In the genomic region with DNA sequence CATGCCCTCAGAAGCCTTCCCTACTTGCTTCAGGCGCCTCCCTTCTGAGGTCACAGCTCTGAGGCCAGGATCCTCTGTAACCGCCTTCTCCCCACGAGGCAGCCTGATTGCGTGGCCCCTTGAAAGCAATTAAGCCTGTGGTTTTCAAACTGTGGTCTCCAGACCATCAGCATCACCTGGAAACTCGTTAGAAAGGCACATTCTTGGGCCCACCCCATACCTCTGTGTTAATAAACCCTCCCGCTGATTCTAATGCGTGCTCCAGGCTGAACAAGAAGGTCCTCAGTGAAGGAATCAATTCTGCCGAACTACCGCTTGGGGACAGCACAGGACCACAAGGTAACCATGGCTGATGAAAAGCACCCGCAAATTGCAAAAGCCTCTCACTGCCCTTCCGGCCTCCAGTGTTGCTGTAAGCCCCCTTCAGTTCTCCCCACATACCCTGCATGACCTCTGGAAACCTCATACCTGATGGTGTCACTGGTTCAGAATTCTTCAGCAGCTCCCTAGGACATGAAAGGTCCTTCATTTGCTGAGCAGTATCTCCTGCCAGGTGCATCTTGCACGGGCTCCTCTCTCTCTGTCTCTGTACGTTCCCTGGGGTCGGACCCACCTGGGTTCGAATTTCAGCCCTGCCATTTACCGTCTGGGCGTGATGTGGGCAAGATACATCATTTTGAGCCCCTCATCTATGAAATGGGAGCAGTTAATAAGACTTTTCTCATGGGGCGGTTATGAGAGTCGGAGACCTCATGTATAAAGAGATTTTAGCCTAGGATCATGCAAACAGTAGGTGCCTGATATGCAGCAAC, we compare ENCODE assay signal across 1 cellular context.
TF ChIP-seq lines count a peak whose summit lies in the region.

No MANE protein-coding gene starts in this region.

TF ChIP-seq in HepG2, 621 proteins besides CTCF, POLR2A, EP300 and RAD21 (continued from another document and continues in another):
- TF ChIP-seq, protein P1, sequence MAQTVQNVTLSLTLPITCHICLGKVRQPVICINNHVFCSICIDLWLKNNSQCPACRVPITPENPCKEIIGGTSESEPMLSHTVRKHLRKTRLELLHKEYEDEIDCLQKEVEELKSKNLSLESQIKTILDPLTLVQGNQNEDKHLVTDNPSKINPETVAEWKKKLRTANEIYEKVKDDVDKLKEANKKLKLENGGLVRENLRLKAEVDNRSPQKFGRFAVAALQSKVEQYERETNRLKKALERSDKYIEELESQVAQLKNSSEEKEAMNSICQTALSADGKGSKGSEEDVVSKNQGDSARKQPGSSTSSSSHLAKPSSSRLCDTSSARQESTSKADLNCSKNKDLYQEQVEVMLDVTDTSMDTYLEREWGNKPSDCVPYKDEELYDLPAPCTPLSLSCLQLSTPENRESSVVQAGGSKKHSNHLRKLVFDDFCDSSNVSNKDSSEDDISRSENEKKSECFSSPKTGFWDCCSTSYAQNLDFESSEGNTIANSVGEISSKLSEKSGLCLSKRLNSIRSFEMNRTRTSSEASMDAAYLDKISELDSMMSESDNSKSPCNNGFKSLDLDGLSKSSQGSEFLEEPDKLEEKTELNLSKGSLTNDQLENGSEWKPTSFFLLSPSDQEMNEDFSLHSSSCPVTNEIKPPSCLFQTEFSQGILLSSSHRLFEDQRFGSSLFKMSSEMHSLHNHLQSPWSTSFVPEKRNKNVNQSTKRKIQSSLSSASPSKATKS (CRISPR knock-in tag; IDR thresholded peaks at IDR 0.05) = peak; percentile 92; the same call in 1 of the 2 replicates
- TF ChIP-seq KMT2B (CRISPR knock-in tag; IDR thresholded peaks at IDR 0.05) = peak; percentile 68; the same call in 1 of the 2 replicates
- TF ChIP-seq, protein P2, sequence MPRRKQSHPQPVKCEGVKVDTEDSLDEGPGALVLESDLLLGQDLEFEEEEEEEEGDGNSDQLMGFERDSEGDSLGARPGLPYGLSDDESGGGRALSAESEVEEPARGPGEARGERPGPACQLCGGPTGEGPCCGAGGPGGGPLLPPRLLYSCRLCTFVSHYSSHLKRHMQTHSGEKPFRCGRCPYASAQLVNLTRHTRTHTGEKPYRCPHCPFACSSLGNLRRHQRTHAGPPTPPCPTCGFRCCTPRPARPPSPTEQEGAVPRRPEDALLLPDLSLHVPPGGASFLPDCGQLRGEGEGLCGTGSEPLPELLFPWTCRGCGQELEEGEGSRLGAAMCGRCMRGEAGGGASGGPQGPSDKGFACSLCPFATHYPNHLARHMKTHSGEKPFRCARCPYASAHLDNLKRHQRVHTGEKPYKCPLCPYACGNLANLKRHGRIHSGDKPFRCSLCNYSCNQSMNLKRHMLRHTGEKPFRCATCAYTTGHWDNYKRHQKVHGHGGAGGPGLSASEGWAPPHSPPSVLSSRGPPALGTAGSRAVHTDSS (CRISPR knock-in tag; conservative IDR thresholded peaks at IDR 0.05) = no peak
- peak; percentile 66; the same call in 1 of the 2 replicates for TF ChIP-seq ZNF607 (CRISPR knock-in tag; IDR thresholded peaks at IDR 0.05; ENCODE audit: borderline replicate concordance)
- no peak for TF ChIP-seq E2F2 (CRISPR knock-in tag; IDR thresholded peaks at IDR 0.05; ENCODE audit: borderline replicate concordance)
- TF ChIP-seq TCF12 (IDR thresholded peaks at IDR 0.05) = no peak
- 0 out of 2 replicates have a peak, but pooled peaks have one; percentile 30 for TF ChIP-seq TCF12 (CRISPR knock-in tag; IDR thresholded peaks at IDR 0.05)
- TF ChIP-seq, protein P3, sequence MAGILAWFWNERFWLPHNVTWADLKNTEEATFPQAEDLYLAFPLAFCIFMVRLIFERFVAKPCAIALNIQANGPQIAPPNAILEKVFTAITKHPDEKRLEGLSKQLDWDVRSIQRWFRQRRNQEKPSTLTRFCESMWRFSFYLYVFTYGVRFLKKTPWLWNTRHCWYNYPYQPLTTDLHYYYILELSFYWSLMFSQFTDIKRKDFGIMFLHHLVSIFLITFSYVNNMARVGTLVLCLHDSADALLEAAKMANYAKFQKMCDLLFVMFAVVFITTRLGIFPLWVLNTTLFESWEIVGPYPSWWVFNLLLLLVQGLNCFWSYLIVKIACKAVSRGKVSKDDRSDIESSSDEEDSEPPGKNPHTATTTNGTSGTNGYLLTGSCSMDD (CRISPR knock-in tag; IDR thresholded peaks at IDR 0.05) = no peak
- peak; percentile 72; the same call in 1 of the 3 replicates for TF ChIP-seq MXI1 (IDR thresholded peaks at IDR 0.05; ENCODE audit: borderline replicate concordance, low read depth, low read length)
- no peak for TF ChIP-seq ZNF460 (CRISPR knock-in tag; IDR thresholded peaks at IDR 0.05; ENCODE audit: borderline replicate concordance)
- peak; percentile 78; the same call in 1 of the 2 replicates for TF ChIP-seq KDM1A (CRISPR knock-in tag; IDR thresholded peaks at IDR 0.05)
- no peak for TF ChIP-seq ZMYM3 (CRISPR knock-in tag; IDR thresholded peaks at IDR 0.05)
- TF ChIP-seq DPF2 (CRISPR knock-in tag; IDR thresholded peaks at IDR 0.05; ENCODE audit: borderline replicate concordance, low read depth) = no peak
- TF ChIP-seq ZNF263 (CRISPR knock-in tag; IDR thresholded peaks at IDR 0.05) = peak; percentile 99
- peak; percentile 73; the same call in 1 of the 2 replicates for TF ChIP-seq TP53 (CRISPR knock-in tag; conservative IDR thresholded peaks at IDR 0.05)
- peak; percentile 26; the same call in 1 of the 2 replicates for TF ChIP-seq HNF4G (IDR thresholded peaks at IDR 0.05; ENCODE audit: borderline replicate concordance, low read depth, low read length)
- TF ChIP-seq HNF4G (CRISPR knock-in tag; IDR thresholded peaks at IDR 0.05; ENCODE audit: borderline replicate concordance, low read depth) = 0 out of 2 replicates have a peak, but pooled peaks have one; percentile 45
- TF ChIP-seq ZNF563 (CRISPR knock-in tag; IDR thresholded peaks at IDR 0.05) = 0 out of 2 replicates have a peak, but pooled peaks have one; percentile 47
- no peak for TF ChIP-seq GLI4 (CRISPR knock-in tag; IDR thresholded peaks at IDR 0.05; ENCODE audit: borderline replicate concordance)
- TF ChIP-seq ZNF17 (CRISPR knock-in tag; IDR thresholded peaks at IDR 0.05) = no peak
- TF ChIP-seq ZNF3 (CRISPR knock-in tag; IDR thresholded peaks at IDR 0.05) = peak; percentile 21; the same call in 1 of the 2 replicates
- peak; percentile 83 for TF ChIP-seq GABPB1 (CRISPR knock-in tag; IDR thresholded peaks at IDR 0.05)
- no peak; the same call in 1 of the 2 replicates for TF ChIP-seq ZNF160 (CRISPR knock-in tag; IDR thresholded peaks at IDR 0.05)
- peak; percentile 38; the same call in 1 of the 2 replicates for TF ChIP-seq RFXAP (CRISPR knock-in tag; IDR thresholded peaks at IDR 0.05; ENCODE audit: borderline replicate concordance)
- no peak for TF ChIP-seq PCBP2 (optimal IDR thresholded peaks at IDR 0.05; ENCODE audit: low read depth, low read length, poor library complexity, severe bottlenecking)
- peak; percentile 77 for TF ChIP-seq RXRA (CRISPR knock-in tag; IDR thresholded peaks at IDR 0.05)
- no peak for TF ChIP-seq NPAS2 (CRISPR knock-in tag; IDR thresholded peaks at IDR 0.05; ENCODE audit: borderline replicate concordance)
- peak; percentile 42; the same call in 1 of the 2 replicates for TF ChIP-seq TBX2 (CRISPR knock-in tag; IDR thresholded peaks at IDR 0.05; ENCODE audit: borderline replicate concordance)
- TF ChIP-seq ZNF230 (CRISPR knock-in tag; IDR thresholded peaks at IDR 0.05) = no peak
- TF ChIP-seq SP140L (CRISPR knock-in tag; IDR thresholded peaks at IDR 0.05; ENCODE audit: borderline replicate concordance) = peak; percentile 87; the same call in 1 of the 2 replicates
- TF ChIP-seq ZNF550 (CRISPR knock-in tag; IDR thresholded peaks at IDR 0.05; ENCODE audit: borderline replicate concordance) = peak; percentile 66
- TF ChIP-seq MYPOP (CRISPR knock-in tag; IDR thresholded peaks at IDR 0.05) = peak; percentile 76
- peak; percentile 59; the same call in 1 of the 2 replicates for TF ChIP-seq ARNTL (CRISPR knock-in tag; IDR thresholded peaks at IDR 0.05)
- TF ChIP-seq MTF2 (CRISPR knock-in tag; IDR thresholded peaks at IDR 0.05; ENCODE audit: borderline replicate concordance) = peak; percentile 96
- peak; percentile 74; the same call in 1 of the 2 replicates for TF ChIP-seq ZNF572 (CRISPR knock-in tag; IDR thresholded peaks at IDR 0.05)
- TF ChIP-seq RAD51 (IDR thresholded peaks at IDR 0.05; ENCODE audit: borderline replicate concordance) = no peak
- TF ChIP-seq MAX (IDR thresholded peaks at IDR 0.05) = peak; percentile 61; the same call in 1 of the 2 replicates
- peak; percentile 83 for TF ChIP-seq FOXA3 (CRISPR knock-in tag; IDR thresholded peaks at IDR 0.05)
- TF ChIP-seq, protein P4, sequence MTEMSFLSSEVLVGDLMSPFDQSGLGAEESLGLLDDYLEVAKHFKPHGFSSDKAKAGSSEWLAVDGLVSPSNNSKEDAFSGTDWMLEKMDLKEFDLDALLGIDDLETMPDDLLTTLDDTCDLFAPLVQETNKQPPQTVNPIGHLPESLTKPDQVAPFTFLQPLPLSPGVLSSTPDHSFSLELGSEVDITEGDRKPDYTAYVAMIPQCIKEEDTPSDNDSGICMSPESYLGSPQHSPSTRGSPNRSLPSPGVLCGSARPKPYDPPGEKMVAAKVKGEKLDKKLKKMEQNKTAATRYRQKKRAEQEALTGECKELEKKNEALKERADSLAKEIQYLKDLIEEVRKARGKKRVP (CRISPR knock-in tag; IDR thresholded peaks at IDR 0.05) = peak; percentile 100
- TF ChIP-seq ZNF44 (CRISPR knock-in tag; IDR thresholded peaks at IDR 0.05) = no peak; the same call in 1 of the 2 replicates
- peak; percentile 85 for TF ChIP-seq HMG20B (CRISPR knock-in tag; conservative IDR thresholded peaks at IDR 0.05)
- 0 out of 2 replicates have a peak, but pooled peaks have one; percentile 61 for TF ChIP-seq NFATC3 (CRISPR knock-in tag; IDR thresholded peaks at IDR 0.05)
- TF ChIP-seq, protein P5, sequence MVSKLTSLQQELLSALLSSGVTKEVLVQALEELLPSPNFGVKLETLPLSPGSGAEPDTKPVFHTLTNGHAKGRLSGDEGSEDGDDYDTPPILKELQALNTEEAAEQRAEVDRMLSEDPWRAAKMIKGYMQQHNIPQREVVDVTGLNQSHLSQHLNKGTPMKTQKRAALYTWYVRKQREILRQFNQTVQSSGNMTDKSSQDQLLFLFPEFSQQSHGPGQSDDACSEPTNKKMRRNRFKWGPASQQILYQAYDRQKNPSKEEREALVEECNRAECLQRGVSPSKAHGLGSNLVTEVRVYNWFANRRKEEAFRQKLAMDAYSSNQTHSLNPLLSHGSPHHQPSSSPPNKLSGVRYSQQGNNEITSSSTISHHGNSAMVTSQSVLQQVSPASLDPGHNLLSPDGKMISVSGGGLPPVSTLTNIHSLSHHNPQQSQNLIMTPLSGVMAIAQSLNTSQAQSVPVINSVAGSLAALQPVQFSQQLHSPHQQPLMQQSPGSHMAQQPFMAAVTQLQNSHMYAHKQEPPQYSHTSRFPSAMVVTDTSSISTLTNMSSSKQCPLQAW (CRISPR knock-in tag; IDR thresholded peaks at IDR 0.05) = peak; percentile 90
- peak; percentile 92 for TF ChIP-seq ZNF614 (CRISPR knock-in tag; IDR thresholded peaks at IDR 0.05; ENCODE audit: borderline replicate concordance)
- TF ChIP-seq ZNF138 (CRISPR knock-in tag; IDR thresholded peaks at IDR 0.05; ENCODE audit: low read depth) = no peak
- TF ChIP-seq CENPX (CRISPR knock-in tag; IDR thresholded peaks at IDR 0.05) = no peak
- no peak for TF ChIP-seq HNRNPL (IDR thresholded peaks at IDR 0.05; ENCODE audit: low read depth, low read length)
- peak; percentile 95; the same call in 1 of the 2 replicates for TF ChIP-seq ZNF501 (CRISPR knock-in tag; IDR thresholded peaks at IDR 0.05)
- peak; percentile 56; the same call in 1 of the 2 replicates for TF ChIP-seq TAF1 (CRISPR knock-in tag; IDR thresholded peaks at IDR 0.05)
- peak; percentile 43; the same call in 1 of the 2 replicates for TF ChIP-seq ZNF317 (CRISPR knock-in tag; IDR thresholded peaks at IDR 0.05)
- no peak for TF ChIP-seq FOXA1 (IDR thresholded peaks at IDR 0.05)
- TF ChIP-seq FOXA1 (CRISPR knock-in tag; IDR thresholded peaks at IDR 0.05) = peak; percentile 32; the same call in 1 of the 2 replicates
- TF ChIP-seq KLF13 (CRISPR knock-in tag; IDR thresholded peaks at IDR 0.05) = peak; percentile 34; the same call in 1 of the 2 replicates
- TF ChIP-seq AHR (CRISPR knock-in tag; IDR thresholded peaks at IDR 0.05) = peak; percentile 68; the same call in 1 of the 2 replicates
- TF ChIP-seq ELF1 (CRISPR knock-in tag; IDR thresholded peaks at IDR 0.05) = peak; percentile 81
- TF ChIP-seq ZNF275 (CRISPR knock-in tag; IDR thresholded peaks at IDR 0.05; ENCODE audit: borderline replicate concordance) = peak; percentile 49; the same call in 1 of the 2 replicates
- TF ChIP-seq ZKSCAN5 (CRISPR knock-in tag; IDR thresholded peaks at IDR 0.05) = no peak
- peak; percentile 82 for TF ChIP-seq ZBTB7B (CRISPR knock-in tag; IDR thresholded peaks at IDR 0.05)
- no peak for TF ChIP-seq CHD2 (IDR thresholded peaks at IDR 0.05; ENCODE audit: low read depth, low read length)
- TF ChIP-seq XBP1 (CRISPR knock-in tag; IDR thresholded peaks at IDR 0.05) = no peak; the same call in 1 of the 2 replicates
- no peak for TF ChIP-seq NCOR1 (IDR thresholded peaks at IDR 0.05; ENCODE audit: borderline replicate concordance, low read length)
